18 cellular contexts compared by ENCODE assay signal in genomic region chr2:21910832-21911507, GRCh38.
A peak's percentile ranks its signal among the peaks of the same experiment; 100 is the strongest.
DNase-seq lines count a peak whose midpoint lies in the region; ATAC-seq and TF ChIP-seq lines count a peak whose summit lies in the region.
"Had no signal": no experiment of that assay in that cellular context is flagged by ENCODE, and none has a peak within 500 bp of the region (broad histone marks: within the 10 kb centered on the region; RNA-seq: fewer than 3 reads in every experiment).

No MANE protein-coding gene starts in this region.

- DNase-seq in GM13976 (ENCODE audit: low spot score) (peak; percentile 10), kidney tubule cell (ENCODE audit: low spot score) (no peak), omental fat pad (ENCODE audit: low spot score) (no peak), retina (no peak), SKM-1 treated with dmso at 0.1 percent for 144 hours (lab: John Stamatoyannopoulos, UW; ENCODE audit: unreplicated experiment) (no peak)
- DNase-seq: COR-L47, KG1, MG63, NCI-H1105, NCI-H1694, NCI-H345, NCI-H526, SW 1271 had no signal

- H3K4me3 ChIP-seq in WI38 (ENCODE audit: low read depth, low read length): peak overlapping the region; percentile 47
- H3K4me3 ChIP-seq: HAP-1, MG63, SJSA1 had no signal

- ATAC-seq in GM21360 (IDR thresholded peaks at IDR 0.05; ENCODE audit: unreplicated experiment): peak; percentile 73
- ATAC-seq in HG03565 (IDR thresholded peaks at IDR 0.05; ENCODE audit: unreplicated experiment): peak; percentile 46
- no peak for ATAC-seq in omental fat pad (ENCODE audit: low FRiP score)

- TF ChIP-seq CTCF in GM13976 (IDR thresholded peaks at IDR 0.05; ENCODE audit: borderline replicate concordance, control extremely low read depth, extremely low read depth, insufficient read depth, missing control alignments) (no peak), WI38 (IDR thresholded peaks at IDR 0.05; ENCODE audit: low read depth, low read length) (no peak), omental fat pad (IDR thresholded peaks at IDR 0.05) (no peak)

- in situ Hi-C loops in GM13976 (cut with MboI; ENCODE audit: low sequenced_read_pairs, unreplicated experiment): no loop called here
